25 cellular contexts compared by ENCODE assay signal in genomic region chr2:216594081-216594480, GRCh38. TPM values are rescaled to one million over a fixed set of nuclear protein-coding genes. Genes with fewer than 3 reads are reported as not detected.
"Had no signal": no experiment of that assay in that cellular context is flagged by ENCODE, and none has a peak within 500 bp of the region (broad histone marks: within the 10 kb centered on the region; RNA-seq: fewer than 3 reads in every experiment).

No MANE protein-coding gene starts in this region.

- H3K27ac ChIP-seq: KMS-11, SJSA1, SK-N-MC had no signal

- H3K9me3 Mint-ChIP-seq: IgD-negative memory B cell had no signal

- H3K9me3 ChIP-seq: SJSA1 had no signal

- H3K36me3 Mint-ChIP-seq: IgD-negative memory B cell had no signal

- H3K27ac Mint-ChIP-seq: IgD-negative memory B cell had no signal

- H3K4me3 ChIP-seq: K562, SJSA1, SK-N-MC had no signal

- ATAC-seq: K562 had no signal

- H3K4me1 Mint-ChIP-seq: IgD-negative memory B cell had no signal

- DNase-seq: Kasumi-1, MV-4-11, NCI-H1048, NCI-H1105, NCI-H1417, NCI-H1436 treated with DMSO at 0.1 percent for 48 hours, NCI-H1694 treated with DMSO at 0.1 percent for 48 hours, NCI-H1930, NCI-H2081, NCI-H2107, NCI-H2171, NCI-H226, NCI-H446, NCI-H510A, NCI-H524 treated with DMSO at 0.1 percent for 48 hours, NCI-H69, NCI-H774, Right ventricle myocardium superior, RPMI8226, SIG-M5 had no signal

- H3K27me3 ChIP-seq: SJSA1 had no signal

- H3K4me3 Mint-ChIP-seq: IgD-negative memory B cell had no signal

- H3K36me3 ChIP-seq: SJSA1 had no signal

RNA-seq across cellular contexts. Expression of gene IGFBP2, which starts 39.1 kb away (rescaled TPM):
- polyA plus RNA-seq: IgD-negative memory B cell, K562 had no signal
